Comparison of ENCODE assay signal across 28 cellular contexts in genomic region chr1:236761397-236762132, GRCh38.
"Had no signal": no experiment of that assay in that cellular context is flagged by ENCODE, and none has a peak within 500 bp of the region (broad histone marks: within the 10 kb centered on the region; RNA-seq: fewer than 3 reads in every experiment).

No MANE protein-coding gene starts in this region.

- H3K36me3 ChIP-seq: lower lobe of right lung, prostate gland, sigmoid colon, tibial nerve, upper lobe of left lung had no signal

- H3K4me1 Mint-ChIP-seq: neural crest cell; stimulated activated effector memory CD8-positive, alpha-beta T cell treated with anti-CD3 and anti-CD28 coated beads, Interleukin-12 subunit alpha, Interleukin-12 subunit beta, amount 100 ng/mL, for 72 hours had no signal

- H3K27ac Mint-ChIP-seq: immature natural killer cell; memory B cell; natural killer cell treated with Interleukin-12 subunit alpha and Interleukin-12 subunit beta and Interleukin-15 and Interleukin-18, amount 100 ng/mL, for 72 hours; stimulated activated effector memory CD8-positive, alpha-beta T cell treated with anti-CD3 and anti-CD28 coated beads, Interleukin-12 subunit alpha, Interleukin-12 subunit beta, amount 100 ng/mL, for 72 hours had no signal

- H3K9me3 ChIP-seq: esophagus muscularis mucosa, gastroesophageal sphincter, heart right ventricle, lower lobe of right lung, mucosa of descending colon, prostate gland, right atrium auricular region, sigmoid colon, stomach, tibial nerve, upper lobe of left lung had no signal

- H3K4me3 Mint-ChIP-seq: immature natural killer cell; memory B cell; naive B cell; natural killer cell treated with Interleukin-12 subunit alpha and Interleukin-12 subunit beta and Interleukin-15 and Interleukin-18, amount 100 ng/mL, for 72 hours; neural crest cell; stimulated activated effector memory CD8-positive, alpha-beta T cell treated with anti-CD3 and anti-CD28 coated beads, Interleukin-12 subunit alpha, Interleukin-12 subunit beta, amount 100 ng/mL, for 72 hours had no signal

- DNase-seq: effector memory CD4-positive, alpha-beta T cell; foreskin keratinocyte; glutamatergic neuron; heart right ventricle; hypothalamus; immature natural killer cell; islet precursor cell; kidney glomerular epithelial cell; left colon; lower lobe of right lung; mucosa of descending colon; naive B cell; sigmoid colon; stimulated activated CD4-positive, alpha-beta T cell treated with anti-CD3 and anti-CD28 coated beads, Interleukin-2, amount 100 ng/mL, for 24 hours; stimulated activated CD4-positive, alpha-beta T cell treated with anti-CD3 and anti-CD28 coated beads, Interleukin-4, amount 100 ng/mL, for 24 hours; stimulated activated naive CD4-positive, alpha-beta T cell treated with Interleukin-2 at 50 U/mL for 16 hours; stomach; upper lobe of left lung had no signal

- H3K4me1 ChIP-seq: foreskin keratinocyte, gastroesophageal sphincter, lower lobe of right lung, prostate gland, right atrium auricular region, sigmoid colon, tibial nerve, upper lobe of left lung had no signal

- H3K4me3 ChIP-seq: coronary artery, esophagus muscularis mucosa, gastroesophageal sphincter, heart right ventricle, lower lobe of right lung, mucosa of descending colon, prostate gland, right atrium auricular region, sigmoid colon, stomach, tibial nerve, upper lobe of left lung had no signal

- H3K36me3 Mint-ChIP-seq: immature natural killer cell; memory B cell; naive B cell; natural killer cell treated with Interleukin-12 subunit alpha and Interleukin-12 subunit beta and Interleukin-15 and Interleukin-18, amount 100 ng/mL, for 72 hours; stimulated activated effector memory CD8-positive, alpha-beta T cell treated with anti-CD3 and anti-CD28 coated beads, Interleukin-12 subunit alpha, Interleukin-12 subunit beta, amount 100 ng/mL, for 72 hours had no signal

- H3K27ac ChIP-seq: coronary artery, esophagus muscularis mucosa, foreskin keratinocyte, gastroesophageal sphincter, lower lobe of right lung, prostate gland, sigmoid colon, stomach, tibial nerve, upper lobe of left lung had no signal

- H3K27me3 ChIP-seq: esophagus muscularis mucosa, foreskin keratinocyte, gastroesophageal sphincter, heart right ventricle, right atrium auricular region, sigmoid colon, stomach, tibial nerve, upper lobe of left lung had no signal

- ATAC-seq: foreskin keratinocyte; gastroesophageal sphincter; left colon; mucosa of descending colon; natural killer cell treated with Interleukin-12 subunit alpha and Interleukin-12 subunit beta and Interleukin-15 and Interleukin-18, amount 100 ng/mL, for 72 hours; stimulated activated effector memory CD8-positive, alpha-beta T cell treated with anti-CD3 and anti-CD28 coated beads, Interleukin-12 subunit alpha, Interleukin-12 subunit beta, amount 100 ng/mL, for 72 hours had no signal

- H3K9me3 Mint-ChIP-seq: immature natural killer cell; memory B cell; naive B cell; natural killer cell treated with Interleukin-12 subunit alpha and Interleukin-12 subunit beta and Interleukin-15 and Interleukin-18, amount 100 ng/mL, for 72 hours; neural crest cell; stimulated activated effector memory CD8-positive, alpha-beta T cell treated with anti-CD3 and anti-CD28 coated beads, Interleukin-12 subunit alpha, Interleukin-12 subunit beta, amount 100 ng/mL, for 72 hours had no signal
